2 cellular contexts compared by ENCODE assay signal in the genomic region with DNA sequence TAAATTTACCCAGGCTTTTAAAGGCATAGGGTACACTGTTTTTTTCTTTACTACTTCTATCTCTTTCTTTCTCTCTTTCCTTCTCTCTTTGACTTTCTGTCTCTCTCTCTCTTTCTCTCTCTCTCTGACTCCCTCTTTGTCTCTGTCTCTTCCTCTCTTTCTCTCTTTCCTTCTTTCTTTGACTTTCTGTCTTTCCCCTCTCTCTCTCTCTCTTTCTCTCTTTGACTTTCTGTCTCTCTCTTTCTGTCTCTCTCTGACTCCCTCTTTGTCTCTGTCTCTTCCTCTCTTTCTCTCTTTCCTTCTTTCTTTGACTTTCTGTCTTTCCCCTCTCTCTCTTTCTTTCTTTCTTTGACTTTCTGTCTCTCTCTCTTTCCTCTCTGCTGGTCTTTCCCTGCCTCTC.
TF ChIP-seq lines count a peak whose summit lies in the region.

No MANE protein-coding gene starts in this region.

TF ChIP-seq in HEK293, 187 proteins besides CTCF, POLR2A, EP300 and RAD21 (continued from another document):
- TF ChIP-seq ZNF366 (tag by site-specific recombination; conservative IDR thresholded peaks at IDR 0.05) (peak; percentile 63), ZNF596 (tag by site-specific recombination; IDR thresholded peaks at IDR 0.05) (peak; percentile 81)

TF ChIP-seq in K562, 482 proteins besides CTCF, POLR2A, EP300 and RAD21:
- TF ChIP-seq, protein P1, sequence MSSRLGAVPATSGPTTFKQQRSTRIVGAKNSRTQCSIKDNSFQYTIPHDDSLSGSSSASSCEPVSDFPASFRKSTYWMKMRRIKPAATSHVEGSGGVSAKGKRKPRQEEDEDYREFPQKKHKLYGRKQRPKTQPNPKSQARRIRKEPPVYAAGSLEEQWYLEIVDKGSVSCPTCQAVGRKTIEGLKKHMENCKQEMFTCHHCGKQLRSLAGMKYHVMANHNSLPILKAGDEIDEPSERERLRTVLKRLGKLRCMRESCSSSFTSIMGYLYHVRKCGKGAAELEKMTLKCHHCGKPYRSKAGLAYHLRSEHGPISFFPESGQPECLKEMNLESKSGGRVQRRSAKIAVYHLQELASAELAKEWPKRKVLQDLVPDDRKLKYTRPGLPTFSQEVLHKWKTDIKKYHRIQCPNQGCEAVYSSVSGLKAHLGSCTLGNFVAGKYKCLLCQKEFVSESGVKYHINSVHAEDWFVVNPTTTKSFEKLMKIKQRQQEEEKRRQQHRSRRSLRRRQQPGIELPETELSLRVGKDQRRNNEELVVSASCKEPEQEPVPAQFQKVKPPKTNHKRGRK (tag; IDR thresholded peaks at IDR 0.05), result peak; percentile 86
- peak; percentile 34; the same call in 1 of the 2 replicates for TF ChIP-seq SUPT5H (IDR thresholded peaks at IDR 0.05)
